Comparison of ENCODE assay signal across 2 cellular contexts in the genomic region with DNA sequence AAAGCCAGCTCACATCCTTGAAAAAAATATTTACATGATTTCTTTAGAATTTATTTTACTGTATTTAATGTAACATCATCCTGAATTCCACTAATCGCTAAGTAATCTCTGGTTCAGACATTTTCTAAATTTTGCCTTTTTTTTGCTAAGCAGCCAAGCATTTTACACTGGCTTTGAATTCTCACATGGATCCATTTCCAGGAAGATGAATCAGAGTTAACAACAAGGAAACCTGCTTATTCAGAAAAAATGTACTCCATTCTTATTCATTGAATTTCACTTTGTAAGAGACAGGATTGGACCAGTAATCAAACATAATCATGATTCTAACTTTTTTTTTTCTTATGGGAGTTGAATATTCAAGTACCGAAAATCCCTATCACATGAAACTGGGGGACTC.
TF ChIP-seq lines count a peak whose summit lies in the region.

No MANE protein-coding gene starts in this region.

TF ChIP-seq in IMR-90, 13 proteins besides CTCF, POLR2A, EP300 and RAD21:
- TF ChIP-seq RFX5 (IDR thresholded peaks at IDR 0.05; ENCODE audit: low read depth, low read length): no peak
- TF ChIP-seq, protein P1, sequence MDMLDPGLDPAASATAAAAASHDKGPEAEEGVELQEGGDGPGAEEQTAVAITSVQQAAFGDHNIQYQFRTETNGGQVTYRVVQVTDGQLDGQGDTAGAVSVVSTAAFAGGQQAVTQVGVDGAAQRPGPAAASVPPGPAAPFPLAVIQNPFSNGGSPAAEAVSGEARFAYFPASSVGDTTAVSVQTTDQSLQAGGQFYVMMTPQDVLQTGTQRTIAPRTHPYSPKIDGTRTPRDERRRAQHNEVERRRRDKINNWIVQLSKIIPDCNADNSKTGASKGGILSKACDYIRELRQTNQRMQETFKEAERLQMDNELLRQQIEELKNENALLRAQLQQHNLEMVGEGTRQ (IDR thresholded peaks at IDR 0.05; ENCODE audit: low read depth, low read length): no peak
- no peak for TF ChIP-seq SMC3 (IDR thresholded peaks at IDR 0.05; ENCODE audit: low read depth, low read length)
- TF ChIP-seq BHLHE40 (IDR thresholded peaks at IDR 0.05; ENCODE audit: low read depth, low read length): no peak
- no peak for TF ChIP-seq NFE2L2 (IDR thresholded peaks at IDR 0.05; ENCODE audit: low read depth, low read length)
- no peak for TF ChIP-seq MAZ (IDR thresholded peaks at IDR 0.05; ENCODE audit: borderline replicate concordance, low read depth, low read length)
- TF ChIP-seq, protein P2, sequence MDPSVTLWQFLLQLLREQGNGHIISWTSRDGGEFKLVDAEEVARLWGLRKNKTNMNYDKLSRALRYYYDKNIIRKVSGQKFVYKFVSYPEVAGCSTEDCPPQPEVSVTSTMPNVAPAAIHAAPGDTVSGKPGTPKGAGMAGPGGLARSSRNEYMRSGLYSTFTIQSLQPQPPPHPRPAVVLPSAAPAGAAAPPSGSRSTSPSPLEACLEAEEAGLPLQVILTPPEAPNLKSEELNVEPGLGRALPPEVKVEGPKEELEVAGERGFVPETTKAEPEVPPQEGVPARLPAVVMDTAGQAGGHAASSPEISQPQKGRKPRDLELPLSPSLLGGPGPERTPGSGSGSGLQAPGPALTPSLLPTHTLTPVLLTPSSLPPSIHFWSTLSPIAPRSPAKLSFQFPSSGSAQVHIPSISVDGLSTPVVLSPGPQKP (IDR thresholded peaks at IDR 0.05; ENCODE audit: borderline replicate concordance, low read depth, low read length): no peak
- TF ChIP-seq CHD1 (IDR thresholded peaks at IDR 0.05; ENCODE audit: low read depth, low read length): no peak
- no peak for TF ChIP-seq CEBPB (IDR thresholded peaks at IDR 0.05; ENCODE audit: low read depth, low read length)
- no peak for TF ChIP-seq MAFK (IDR thresholded peaks at IDR 0.05; ENCODE audit: low read depth, low read length)

TF ChIP-seq in endothelial cell of umbilical vein, 7 proteins besides CTCF, POLR2A, EP300 and RAD21:
- TF ChIP-seq MYC (IDR thresholded peaks at IDR 0.05; ENCODE audit: low read depth, low read length): no peak
- peak; percentile 45 for TF ChIP-seq FOS (IDR thresholded peaks at IDR 0.05; ENCODE audit: borderline replicate concordance, insufficient read depth, low read length)
